In genomic region chr19:12495002-12495802, GRCh38 we compare ENCODE assay signal across 8 cellular contexts. TPM values are rescaled to one million over a fixed set of nuclear protein-coding genes. Genes with fewer than 3 reads are reported as not detected.
A peak's percentile ranks its signal among the peaks of the same experiment; 100 is the strongest.
DNase-seq lines count a peak whose midpoint lies in the region; ATAC-seq and TF ChIP-seq lines count a peak whose summit lies in the region.

No MANE protein-coding gene starts in this region.

- peaks cover 16% of the 10 kb centered on the region for H3K4me1 Mint-ChIP-seq in activated CD4-positive, alpha-beta T cell treated with anti-CD3 and anti-CD28 coated beads, Interleukin-2, amount 10 ng/mL, durations not matched to agents 7 days and 5 days

- peak overlapping the region; percentile 80 for H3K27ac Mint-ChIP-seq in activated CD4-positive, alpha-beta T cell treated with anti-CD3 and anti-CD28 coated beads, Interleukin-2, amount 10 ng/mL, durations not matched to agents 7 days and 5 days

- DNase-seq in GM12865 (ENCODE audit: low read depth) (peak; percentile 78), NCI-H2227 treated with DMSO at 0.1 percent for 48 hours (lab: John Stamatoyannopoulos, UW) (peak; percentile 87), coronary artery (ENCODE audit: low spot score) (peak; percentile 97), left colon (peak; percentile 95 to 98)
- peak; percentile 88 for DNase-seq in activated CD4-positive, alpha-beta T cell treated with anti-CD3 and anti-CD28 coated beads, Interleukin-2, amount 10 ng/mL, durations not matched to agents 7 days and 5 days
- DNase-seq in stimulated activated CD4-positive, alpha-beta T cell treated with anti-CD3 and anti-CD28 coated beads, Interleukin-1b, Interleukin-23, amount 100 ng/mL, for 24 hours (ENCODE audit: low read depth in 4 of 4, low spot score in 1 of 4): peak; percentile 74 to 91 (median 84)

- POLR2A ChIA-PET in activated CD4-positive, alpha-beta T cell treated with anti-CD3 and anti-CD28 coated beads, Interleukin-2, amount 10 ng/mL, durations not matched to agents 7 days and 5 days (lab: Charles Lee): interaction anchor here (0.6 to 0.7 kb wide), 2 partner anchors 56 to 144 kb away, joined by 3 read pairs; no protein-coding TSS in a partner anchor

- intact Hi-C loops in left colon (cut with DNase I, micrococcal nuclease): no loop called here

- H3K27ac ChIP-seq in coronary artery: peak overlapping the region; percentile 87 to 94

- peaks cover 16% of the 10 kb centered on the region for H3K9me3 Mint-ChIP-seq in activated CD4-positive, alpha-beta T cell treated with anti-CD3 and anti-CD28 coated beads, Interleukin-2, amount 10 ng/mL, durations not matched to agents 7 days and 5 days

- peak overlapping the region; percentile 75 for H3K4me3 Mint-ChIP-seq in activated CD4-positive, alpha-beta T cell treated with anti-CD3 and anti-CD28 coated beads, Interleukin-2, amount 10 ng/mL, durations not matched to agents 7 days and 5 days

- H3K4me3 ChIP-seq in GM12865 (ENCODE audit: low read depth, low read length) (peak overlapping the region; percentile 41), coronary artery (peak overlapping the region; percentile 77)

- no peaks in the 10 kb centered on the region for H3K27me3 Mint-ChIP-seq in activated CD4-positive, alpha-beta T cell treated with anti-CD3 and anti-CD28 coated beads, Interleukin-2, amount 10 ng/mL, durations not matched to agents 7 days and 5 days

- TF ChIP-seq CTCF in GM12865 (IDR thresholded peaks at IDR 0.05; ENCODE audit: insufficient read depth, low read depth, low read length, missing control alignments): peak; percentile 13
- no peak for TF ChIP-seq CTCF in coronary artery (IDR thresholded peaks at IDR 0.05)

- CTCF ChIA-PET in activated CD4-positive, alpha-beta T cell treated with anti-CD3 and anti-CD28 coated beads, Interleukin-2, amount 10 ng/mL, durations not matched to agents 7 days and 5 days (lab: Charles Lee): interaction anchor here (0.5 to 1.8 kb wide), 13 partner anchors 7 to 571 kb away, joined by 3 to 6 read pairs (median 3); partner anchors contain the start of gene ZNF563

- ATAC-seq in HG03025 (IDR thresholded peaks at IDR 0.05; ENCODE audit: low FRiP score, unreplicated experiment): peak; percentile 75
- ATAC-seq in left colon: peak; percentile 99
- no peak for ATAC-seq in GM19467 (IDR thresholded peaks at IDR 0.05; ENCODE audit: unreplicated experiment)

- H3K36me3 Mint-ChIP-seq in activated CD4-positive, alpha-beta T cell treated with anti-CD3 and anti-CD28 coated beads, Interleukin-2, amount 10 ng/mL, durations not matched to agents 7 days and 5 days (ENCODE audit: low read depth): no peaks in the 10 kb centered on the region

RNA-seq across cellular contexts. Expression of gene ZNF709, which starts 10.6 kb away (rescaled TPM):
- total RNA-seq in activated CD4-positive, alpha-beta T cell treated with anti-CD3 and anti-CD28 coated beads, Interleukin-2, amount 10 ng/mL, durations not matched to agents 7 days and 5 days: 1 to 10 TPM; 2.2 to 2.4 TPM
- 1 to 10 TPM; 1.3 to 2.5 TPM for total RNA-seq in left colon

RNA-seq across cellular contexts. Expression of gene ZNF443, which starts 54.4 kb away (rescaled TPM):
- total RNA-seq in activated CD4-positive, alpha-beta T cell treated with anti-CD3 and anti-CD28 coated beads, Interleukin-2, amount 10 ng/mL, durations not matched to agents 7 days and 5 days: 1 to 10 TPM; 5.8 to 6.4 TPM
- 1 to 10 TPM; 6.0 to 7.4 TPM for total RNA-seq in left colon

RNA-seq across cellular contexts. Expression of gene ZNF564, which starts 56.1 kb away (rescaled TPM):
- 10 to 100 TPM; 11.1 to 12.1 TPM for total RNA-seq in activated CD4-positive, alpha-beta T cell treated with anti-CD3 and anti-CD28 coated beads, Interleukin-2, amount 10 ng/mL, durations not matched to agents 7 days and 5 days
- 10 to 100 TPM; 21.1 to 21.5 TPM for total RNA-seq in left colon
